ENCODE assay signal across 20 cellular contexts in the genomic region with DNA sequence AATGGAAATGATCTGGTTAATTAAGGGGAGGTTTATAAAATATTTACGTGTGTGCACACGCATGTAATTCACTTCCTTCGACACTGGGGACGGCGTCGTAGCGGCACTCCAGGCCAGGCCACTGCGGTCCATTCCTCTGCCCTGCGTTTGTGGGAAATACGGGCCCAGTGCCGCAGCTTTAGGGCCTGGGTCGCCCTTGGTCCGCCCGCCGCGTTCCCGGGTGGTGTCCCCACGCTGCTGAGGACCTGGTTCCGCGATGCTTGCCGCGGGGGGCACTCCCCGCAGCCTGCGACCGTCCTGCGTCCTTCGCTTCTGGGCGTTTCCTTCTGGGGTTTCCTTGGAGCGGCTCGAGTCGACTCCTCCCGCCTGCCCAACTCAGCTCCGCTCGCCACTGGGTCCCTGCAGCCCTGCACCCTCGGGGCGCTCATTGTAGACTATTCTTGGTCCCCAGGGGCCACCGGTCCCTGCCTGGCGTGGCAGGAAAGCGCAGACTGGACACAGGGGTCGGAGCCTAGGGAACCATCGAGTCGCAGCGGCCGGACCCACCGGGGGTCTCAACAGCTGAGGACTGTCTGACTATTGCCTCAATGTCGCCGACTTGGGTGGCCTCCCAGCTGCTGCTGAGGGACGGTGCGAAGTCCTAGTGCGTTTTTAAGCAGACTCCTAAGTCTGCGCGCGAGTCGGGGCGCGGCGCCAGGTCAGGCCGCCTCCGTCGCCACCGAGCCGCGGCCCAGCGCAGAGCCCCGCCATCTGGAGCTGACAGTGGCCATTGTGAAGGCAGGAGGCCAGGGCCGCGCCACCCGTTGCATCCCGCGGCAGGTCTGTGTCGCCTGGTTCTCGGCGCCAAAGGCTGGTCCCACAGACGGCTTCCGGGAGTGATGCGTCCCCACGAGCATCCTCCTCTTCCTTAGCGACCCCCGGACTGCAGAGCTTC. TPM values are rescaled to one million over a fixed set of nuclear protein-coding genes. Genes with fewer than 3 reads are reported as not detected.
DNase-seq lines count a peak whose midpoint lies in the region; ATAC-seq, FAIRE-seq and TF ChIP-seq lines count a peak whose summit lies in the region.
"Had no signal": no experiment of that assay in that cellular context is flagged by ENCODE, and none has a peak within 500 bp of the region (broad histone marks: within the 10 kb centered on the region; RNA-seq: fewer than 3 reads in every experiment).

No MANE protein-coding gene starts in this region.

- H3K27ac Mint-ChIP-seq in MCF 10A (ENCODE audit: low read depth, unreplicated experiment) (no peak overlapping the region), brain (peak overlapping the region in 1 of 5 experiments; percentile 19)
- no peak overlapping the region for H3K27ac Mint-ChIP-seq in activated T-helper 17 cell treated with anti-CD3 and anti-CD28 coated beads, Interleukin-2, amount 50 U/mL, for 72 hours
- H3K27ac Mint-ChIP-seq: activated T-cell treated with anti-CD3 and anti-CD28 coated beads, Interleukin-2, amount 50 U/mL, for 24 hours had no signal

- TF ChIP-seq POLR2A in breast epithelium (IDR thresholded peaks at IDR 0.05) (no peak), upper lobe of left lung (IDR thresholded peaks at IDR 0.05) (no peak), tibial nerve (IDR thresholded peaks at IDR 0.05) (no peak), H54 (IDR thresholded peaks at IDR 0.05; ENCODE audit: low read depth, low read length) (no peak)

- ATAC-seq in left lung (peak; percentile 37), upper lobe of left lung (ENCODE audit: low FRiP score in 2 of 2) (peak; percentile 25 to 28)
- ATAC-seq in activated T-helper 17 cell treated with anti-CD3 and anti-CD28 coated beads, Interleukin-2, amount 50 U/mL, for 72 hours (replicated peaks), result no peak
- ATAC-seq: left lobe of liver had no signal

- H3K27me3 ChIP-seq in breast epithelium (peaks cover 0 to 59% of the 10 kb centered on the region in 2 donors), left lung (peaks cover 65 to 97% of the 10 kb centered on the region in 2 donors), upper lobe of left lung (peaks cover 0 to 44% (median 6%) of the 10 kb centered on the region in 4 donors), tibial nerve (peaks cover 3 to 93% of the 10 kb centered on the region in 2 donors)

- FAIRE-seq in H54 (lab: Jason Lieb, UNC), result no peak
- FAIRE-seq: A204.1 had no signal

- WGBS in upper lobe of left lung, 2 donors, result 9 to 15% methylated on average over 10 to 44 of the region's 79 CpGs
- WGBS in tibial nerve, 2 donors, result 2 to 4% methylated on average over 39 to 55 of the region's 79 CpGs

- no peak for DNase-seq in breast epithelium (ENCODE audit: low spot score in 2 of 2)
- no peak for DNase-seq in MCF 10A (ENCODE audit: unreplicated experiment)
- DNase-seq in left lung, result peak in 1 of 2 donors; percentile 76
- DNase-seq in upper lobe of left lung, result peak in 1 of 2 donors; percentile 82
- DNase-seq in tibial nerve (ENCODE audit: low spot score in 2 of 2), result no peak
- DNase-seq in H54 (ENCODE audit: insufficient read length, low spot score), result no peak
- DNase-seq: activated CD4-positive, alpha-beta T cell treated with anti-CD3 and anti-CD28 coated beads for 1 hour; activated T-cell treated with anti-CD3 and anti-CD28 coated beads, Interleukin-2, amount 50 U/mL, for 24 hours; amniotic stem cell; Caco-2; effector CD4-positive, alpha-beta T cell; foreskin melanocyte; NCI-H1048; NCI-H226; OCI-M1 had no signal

- no peaks in the 10 kb centered on the region for H3K4me1 Mint-ChIP-seq in MCF 10A (ENCODE audit: insufficient read depth, unreplicated experiment)
- peaks cover 26% of the 10 kb centered on the region for H3K4me1 Mint-ChIP-seq in brain
- H3K4me1 Mint-ChIP-seq in activated T-helper 17 cell treated with anti-CD3 and anti-CD28 coated beads, Interleukin-2, amount 50 U/mL, for 72 hours, result no peaks in the 10 kb centered on the region

- peak in 2 of 3 donors; percentile 18 to 31 for TF ChIP-seq CTCF in breast epithelium (IDR thresholded peaks at IDR 0.05)
- TF ChIP-seq CTCF in MCF 10A (IDR thresholded peaks at IDR 0.05; ENCODE audit: unreplicated experiment), result no peak
- TF ChIP-seq CTCF in brain (conservative IDR thresholded peaks at IDR 0.05), result peak; percentile 5 to 55
- TF ChIP-seq CTCF in left lung (IDR thresholded peaks at IDR 0.05), result no peak
- peak in 2 of 6 experiments; percentile 24 to 49 for TF ChIP-seq CTCF in upper lobe of left lung (IDR thresholded peaks at IDR 0.05)
- peak in 2 of 5 experiments; percentile 7 to 9 for TF ChIP-seq CTCF in tibial nerve (IDR thresholded peaks at IDR 0.05)

- no peak overlapping the region for H3K27ac ChIP-seq in breast epithelium
- H3K27ac ChIP-seq in left lung, result no peak overlapping the region
- H3K27ac ChIP-seq in upper lobe of left lung, result no peak overlapping the region
- no peak overlapping the region for H3K27ac ChIP-seq in tibial nerve
- H3K27ac ChIP-seq: neutrophil had no signal

- POLR2A ChIA-PET in MCF 10A (lab: Yijun Ruan, JAX), result interaction anchor here (0.6 kb wide), 1 partner anchor 73 kb away, joined by 5 read pairs; no protein-coding TSS in a partner anchor

- H3K4me3 ChIP-seq in breast epithelium (peak overlapping the region; percentile 35 to 55 (median 41)), left lung (no peak overlapping the region), upper lobe of left lung (peak overlapping the region in 3 of 4 donors; percentile 19 to 33 (median 31)), tibial nerve (peak overlapping the region in 2 of 4 donors; percentile 2 to 34)

- intact Hi-C loops in breast epithelium (cut with DNase I; ENCODE audit: low total_unique reads) (no loop called here), MCF 10A (cut with micrococcal nuclease) (loop anchor here (10.0 kb wide), 1 partner anchor 1274 kb away; no protein-coding TSS in a partner anchor), left lung (cut with DNase I) (no loop called here)

- H3K36me3 Mint-ChIP-seq in MCF 10A (ENCODE audit: insufficient read depth, unreplicated experiment), result no peaks in the 10 kb centered on the region
- H3K36me3 Mint-ChIP-seq in brain, result no peaks in the 10 kb centered on the region
- no peaks in the 10 kb centered on the region for H3K36me3 Mint-ChIP-seq in activated T-helper 17 cell treated with anti-CD3 and anti-CD28 coated beads, Interleukin-2, amount 50 U/mL, for 72 hours (ENCODE audit: low read depth)

- no peaks in the 10 kb centered on the region for H3K36me3 ChIP-seq in breast epithelium
- H3K36me3 ChIP-seq in left lung, result no peaks in the 10 kb centered on the region
- H3K36me3 ChIP-seq in upper lobe of left lung, result no peaks in the 10 kb centered on the region
- H3K36me3 ChIP-seq in tibial nerve, result no peaks in the 10 kb centered on the region
- H3K36me3 ChIP-seq: neutrophil had no signal

- H3K9me3 ChIP-seq in breast epithelium, result no peaks in the 10 kb centered on the region
- H3K9me3 ChIP-seq in left lung, result no peaks in the 10 kb centered on the region
- no peaks in the 10 kb centered on the region for H3K9me3 ChIP-seq in upper lobe of left lung
- H3K9me3 ChIP-seq in tibial nerve, result no peaks in the 10 kb centered on the region
- H3K9me3 ChIP-seq: Caco-2, neutrophil had no signal

- H3K4me1 ChIP-seq in breast epithelium (no peaks in the 10 kb centered on the region), left lung (peaks cover 0 to 14% of the 10 kb centered on the region in 2 donors), upper lobe of left lung (peaks cover 9 to 39% (median 13%) of the 10 kb centered on the region in 4 donors), tibial nerve (peaks cover 0 to 46% (median 8%) of the 10 kb centered on the region in 4 donors)
- H3K4me1 ChIP-seq: Caco-2 had no signal

- no TSS peak for BruUV-seq in MCF 10A (replicated peaks; lab: Mats Ljungman, UMichigan)

- TF ChIP-seq EP300 in upper lobe of left lung (IDR thresholded peaks at IDR 0.05) (no peak), tibial nerve (IDR thresholded peaks at IDR 0.05) (no peak)

- no peaks in the 10 kb centered on the region for H3K27me3 Mint-ChIP-seq in MCF 10A (ENCODE audit: insufficient read depth, unreplicated experiment)
- H3K27me3 Mint-ChIP-seq in brain, result peaks cover 91% of the 10 kb centered on the region
- H3K27me3 Mint-ChIP-seq in activated T-helper 17 cell treated with anti-CD3 and anti-CD28 coated beads, Interleukin-2, amount 50 U/mL, for 72 hours, result peaks cover 37% of the 10 kb centered on the region

- H3K4me3 Mint-ChIP-seq in MCF 10A (ENCODE audit: unreplicated experiment) (no peak overlapping the region), brain (peak overlapping the region in 4 of 5 experiments; percentile 63 to 76 (median 76))
- H3K4me3 Mint-ChIP-seq in activated T-helper 17 cell treated with anti-CD3 and anti-CD28 coated beads, Interleukin-2, amount 50 U/mL, for 72 hours, result no peak overlapping the region
- H3K4me3 Mint-ChIP-seq: activated T-cell treated with anti-CD3 and anti-CD28 coated beads, Interleukin-2, amount 50 U/mL, for 24 hours had no signal

- no peaks in the 10 kb centered on the region for H3K9me3 Mint-ChIP-seq in MCF 10A (ENCODE audit: unreplicated experiment)
- H3K9me3 Mint-ChIP-seq in brain, result peaks cover 0 to 8% (median 3%) of the 10 kb centered on the region in 5 experiments
- H3K9me3 Mint-ChIP-seq in activated T-helper 17 cell treated with anti-CD3 and anti-CD28 coated beads, Interleukin-2, amount 50 U/mL, for 72 hours, result peaks cover 4% of the 10 kb centered on the region
- H3K9me3 Mint-ChIP-seq: activated T-cell treated with anti-CD3 and anti-CD28 coated beads, Interleukin-2, amount 50 U/mL, for 24 hours had no signal

- CTCF ChIA-PET in MCF 10A (lab: Yijun Ruan, JAX), result interaction anchor here (1.1 kb wide), 1 partner anchor 83 kb away, joined by 3 read pairs; no protein-coding TSS in a partner anchor

RNA-seq across cellular contexts. Expression of a gene that starts 4.4 kb away (rescaled TPM):
- 10 to 100 TPM; 19.7 to 49.2 (median 27.8) TPM for total RNA-seq in breast epithelium
- total RNA-seq in MCF 10A (2022), result 13.8 and 15.5 TPM in 2 replicates
- not detected for polyA plus RNA-seq in brain (ENCODE audit: insufficient read depth, low read depth, low replicate concordance)
- total RNA-seq in left lung, result 10 to 100 TPM in 1 of 2 donors, 1 to 10 TPM in 1; 4.0 to 18.3 TPM
- 10 to 100 TPM; 12.1 to 35.1 (median 18.2) TPM for total RNA-seq in upper lobe of left lung
- 1 to 10 TPM in 3 of 4 donors, under 1 TPM in 1; 0.30 to 3.1 (median 2.1) TPM for total RNA-seq in tibial nerve
- total RNA-seq in activated T-helper 17 cell treated with anti-CD3 and anti-CD28 coated beads, Interleukin-2, amount 50 U/mL, for 72 hours, result not detected
- total RNA-seq: Caco-2, left lobe of liver had no signal

Comparison
In these comparisons a context has a peak if more than half of its experiments do, and no peak if none do; other contexts are left out.
1. CTCF ChIP-seq: peak in breast epithelium (2 of 3) and brain (2 of 2); none in MCF 10A (single experiment) and left lung (0 of 2).
2. H3K4me3 ChIP-seq: peak in breast epithelium (3 of 3) and upper lobe of left lung (3 of 4); none in left lung (0 of 2).
3. H3K4me3 Mint-ChIP-seq: peak in brain (4 of 5); none in MCF 10A (single experiment) and activated T-helper 17 cell treated with anti-CD3 and anti-CD28 coated beads, Interleukin-2, amount 50 U/mL, for 72 hours (single experiment).